In genomic region chr17:4634981-4635380, GRCh38 we compare ENCODE assay signal across 21 cellular contexts. TPM values are rescaled to one million over a fixed set of nuclear protein-coding genes. Genes with fewer than 3 reads are reported as not detected.
"Had no signal": no experiment of that assay in that cellular context is flagged by ENCODE, and none has a peak within 500 bp of the region (broad histone marks: within the 10 kb centered on the region; RNA-seq: fewer than 3 reads in every experiment).

No MANE protein-coding gene starts in this region.

- H3K4me3 ChIP-seq: cardiac muscle cell, colonic mucosa, left ventricle myocardium inferior, prostate gland, right lobe of liver, tibial nerve had no signal

- H3K36me3 ChIP-seq: cardiac muscle cell, colonic mucosa, left ventricle myocardium inferior, prostate gland, right lobe of liver, spleen, tibial nerve, WERI-Rb-1 had no signal

- H3K36me3 Mint-ChIP-seq: memory B cell had no signal

- H3K27ac Mint-ChIP-seq: activated CD8-positive, alpha-beta T cell treated with anti-CD3 and anti-CD28 coated beads for 36 hours; activated naive CD8-positive, alpha-beta T cell treated with anti-CD3 and anti-CD28 coated beads, Interleukin-2, amount 50 U/mL, for 24 hours; activated T-helper 1 cell treated with anti-CD3 and anti-CD28 coated beads, Interleukin-12 subunit alpha, Interleukin-12 subunit beta, Interleukin-2, Interleukin-4 antibody, amounts not matched to agents 30 ng/mL and 10 ng/mL and 1 ng/mL, durations not matched to agents 14 hours and 24 hours and 36 hours; memory B cell; nephron; stimulated activated naive B cell treated with anti-CD40 and anti-IgM and Interleukin-4, amounts not matched to agents 10 μg/mL and 1 μg/mL and 100 μg/mL, for 72 hours had no signal

- ATAC-seq: activated CD8-positive, alpha-beta T cell treated with anti-CD3 and anti-CD28 coated beads for 36 hours; activated naive CD8-positive, alpha-beta T cell treated with anti-CD3 and anti-CD28 coated beads, Interleukin-2, amount 50 U/mL, for 24 hours; right lobe of liver had no signal

- DNase-seq: activated CD4-positive, alpha-beta T cell treated with anti-CD3 and anti-CD28 coated beads for 4 hours; activated CD8-positive, alpha-beta memory T cell treated with anti-CD3 and anti-CD28 coated beads, Interleukin-2, amount 50 U/mL, for 48 hours; activated CD8-positive, alpha-beta T cell treated with anti-CD3 and anti-CD28 coated beads for 36 hours; activated naive CD4-positive, alpha-beta T cell; activated naive CD8-positive, alpha-beta T cell treated with anti-CD3 and anti-CD28 coated beads, Interleukin-2, amount 50 U/mL, for 24 hours; colonic mucosa; effector memory CD4-positive, alpha-beta T cell; islet precursor cell; left ventricle myocardium inferior; right lobe of liver; spleen; stimulated activated CD4-positive, alpha-beta T cell treated with anti-CD3 and anti-CD28 coated beads, Interleukin-1b, Interleukin-23, amount 100 ng/mL, for 48 hours; stimulated activated naive B cell treated with anti-CD40 and anti-IgM and Interleukin-4, amounts not matched to agents 10 μg/mL and 1 μg/mL and 100 μg/mL, for 72 hours; WERI-Rb-1 had no signal

- H3K4me1 Mint-ChIP-seq: nephron had no signal

- H3K27me3 ChIP-seq: right lobe of liver had no signal

- H3K4me3 Mint-ChIP-seq: activated CD8-positive, alpha-beta T cell treated with anti-CD3 and anti-CD28 coated beads for 36 hours; activated naive CD8-positive, alpha-beta T cell treated with anti-CD3 and anti-CD28 coated beads, Interleukin-2, amount 50 U/mL, for 24 hours; activated T-helper 1 cell treated with anti-CD3 and anti-CD28 coated beads, Interleukin-12 subunit alpha, Interleukin-12 subunit beta, Interleukin-2, Interleukin-4 antibody, amounts not matched to agents 30 ng/mL and 10 ng/mL and 1 ng/mL, durations not matched to agents 14 hours and 24 hours and 36 hours; nephron had no signal

- H3K27ac ChIP-seq: cardiac muscle cell, colonic mucosa, epithelial cell of prostate, left ventricle myocardium inferior, prostate gland, right lobe of liver, spleen, tibial nerve, WERI-Rb-1 had no signal

- H3K4me1 ChIP-seq: colonic mucosa, left ventricle myocardium inferior, prostate gland, right lobe of liver had no signal

- H3K9me3 ChIP-seq: colonic mucosa, left ventricle myocardium inferior, prostate gland, right lobe of liver, spleen had no signal

- H3K9me3 Mint-ChIP-seq: memory B cell had no signal

RNA-seq across cellular contexts. Expression of gene ALOX15, which starts 6.5 kb away (rescaled TPM):
- total RNA-seq: activated CD8-positive, alpha-beta T cell treated with anti-CD3 and anti-CD28 coated beads for 36 hours; activated T-helper 1 cell treated with anti-CD3 and anti-CD28 coated beads, Interleukin-12 subunit alpha, Interleukin-12 subunit beta, Interleukin-2, Interleukin-4 antibody, amounts not matched to agents 30 ng/mL and 10 ng/mL and 1 ng/mL, durations not matched to agents 14 hours and 24 hours and 36 hours; tibial nerve had no signal

RNA-seq across cellular contexts. Expression of gene SMTNL2, which starts 50.7 kb away (rescaled TPM):
- total RNA-seq: activated CD8-positive, alpha-beta T cell treated with anti-CD3 and anti-CD28 coated beads for 36 hours; activated T-helper 1 cell treated with anti-CD3 and anti-CD28 coated beads, Interleukin-12 subunit alpha, Interleukin-12 subunit beta, Interleukin-2, Interleukin-4 antibody, amounts not matched to agents 30 ng/mL and 10 ng/mL and 1 ng/mL, durations not matched to agents 14 hours and 24 hours and 36 hours had no signal
